20 cellular contexts compared by ENCODE assay signal in genomic region chr11:74506823-74507222, GRCh38. TPM values are rescaled to one million over a fixed set of nuclear protein-coding genes. Genes with fewer than 3 reads are reported as not detected.
"Had no signal": no experiment of that assay in that cellular context is flagged by ENCODE, and none has a peak within 500 bp of the region (broad histone marks: within the 10 kb centered on the region; RNA-seq: fewer than 3 reads in every experiment).

No MANE protein-coding gene starts in this region.

- H3K4me2 ChIP-seq: smooth muscle cell had no signal

- H3K4me3 Mint-ChIP-seq: activated naive CD8-positive, alpha-beta T cell treated with anti-CD3 and anti-CD28 coated beads, Interleukin-2, amount 50 U/mL, for 24 hours; activated T-helper 1 cell treated with anti-CD3 and anti-CD28 coated beads, Interleukin-12 subunit alpha, Interleukin-12 subunit beta, Interleukin-2, Interleukin-4 antibody, amounts not matched to agents 30 ng/mL and 10 ng/mL and 1 ng/mL, durations not matched to agents 14 hours and 24 hours and 36 hours; nephron progenitor cell; T-helper 17 cell had no signal

- DNase-seq: activated CD4-positive, alpha-beta T cell treated with anti-CD3 and anti-CD28 coated beads, Interleukin-2, amount 50 U/mL, for 1 hour; activated CD4-positive, CD25-positive, alpha-beta regulatory T cell; activated CD8-positive, alpha-beta memory T cell treated with anti-CD3 and anti-CD28 coated beads for 24 hours; activated naive CD4-positive, alpha-beta T cell treated with Interleukin-2 at 50 U/mL for 16 hours; activated naive CD8-positive, alpha-beta T cell treated with anti-CD3 and anti-CD28 coated beads, Interleukin-2, amount 50 U/mL, for 24 hours; dorsolateral prefrontal cortex; hypothalamus; nephron progenitor cell; right cardiac atrium; stimulated activated CD4-positive, alpha-beta T cell treated with anti-CD3 and anti-CD28 coated beads, Interleukin-4, amount 100 ng/mL, for 4 hours; stimulated activated CD8-positive, alpha-beta memory T cell treated with anti-CD3 and anti-CD28 coated beads, Interleukin-4, amount 100 ng/mL, for 48 hours; stimulated activated naive CD4-positive, alpha-beta T cell treated with Interleukin-2 at 50 U/mL for 16 hours; substantia nigra; T-helper 17 cell had no signal

- H3K4me3 ChIP-seq: ascending aorta, dorsolateral prefrontal cortex, smooth muscle cell, tibial nerve, vagina had no signal

- ATAC-seq: activated naive CD8-positive, alpha-beta T cell treated with anti-CD3 and anti-CD28 coated beads, Interleukin-2, amount 50 U/mL, for 24 hours; right cardiac atrium; T-helper 17 cell had no signal

- H3K27ac ChIP-seq: ascending aorta, dorsolateral prefrontal cortex, tibial nerve, vagina had no signal

- H3K27me3 Mint-ChIP-seq: progenitor cell of endocrine pancreas, T-helper 17 cell had no signal

- H3K27ac Mint-ChIP-seq: activated naive CD8-positive, alpha-beta T cell treated with anti-CD3 and anti-CD28 coated beads, Interleukin-2, amount 50 U/mL, for 24 hours; activated T-helper 1 cell treated with anti-CD3 and anti-CD28 coated beads, Interleukin-12 subunit alpha, Interleukin-12 subunit beta, Interleukin-2, Interleukin-4 antibody, amounts not matched to agents 30 ng/mL and 10 ng/mL and 1 ng/mL, durations not matched to agents 14 hours and 24 hours and 36 hours; nephron progenitor cell; progenitor cell of endocrine pancreas; T-helper 17 cell had no signal

- H3K4me1 ChIP-seq: ascending aorta, tibial nerve, vagina had no signal

- H3K36me3 ChIP-seq: ascending aorta, tibial nerve, vagina had no signal

- H3K4me1 Mint-ChIP-seq: activated naive CD8-positive, alpha-beta T cell treated with anti-CD3 and anti-CD28 coated beads, Interleukin-2, amount 50 U/mL, for 24 hours; nephron progenitor cell had no signal

- H3K27me3 ChIP-seq: ascending aorta, dorsolateral prefrontal cortex, tibial nerve, vagina had no signal

RNA-seq across cellular contexts. Expression of gene LIPT2, which starts 13.3 kb away (rescaled TPM):
- total RNA-seq: ascending aorta had no signal

RNA-seq across cellular contexts. Expression of gene KCNE3, which starts 39.5 kb away (rescaled TPM):
- total RNA-seq: activated T-helper 1 cell treated with anti-CD3 and anti-CD28 coated beads, Interleukin-12 subunit alpha, Interleukin-12 subunit beta, Interleukin-2, Interleukin-4 antibody, amounts not matched to agents 30 ng/mL and 10 ng/mL and 1 ng/mL, durations not matched to agents 14 hours and 24 hours and 36 hours; ascending aorta had no signal
